8 cellular contexts compared by ENCODE assay signal in the genomic region with DNA sequence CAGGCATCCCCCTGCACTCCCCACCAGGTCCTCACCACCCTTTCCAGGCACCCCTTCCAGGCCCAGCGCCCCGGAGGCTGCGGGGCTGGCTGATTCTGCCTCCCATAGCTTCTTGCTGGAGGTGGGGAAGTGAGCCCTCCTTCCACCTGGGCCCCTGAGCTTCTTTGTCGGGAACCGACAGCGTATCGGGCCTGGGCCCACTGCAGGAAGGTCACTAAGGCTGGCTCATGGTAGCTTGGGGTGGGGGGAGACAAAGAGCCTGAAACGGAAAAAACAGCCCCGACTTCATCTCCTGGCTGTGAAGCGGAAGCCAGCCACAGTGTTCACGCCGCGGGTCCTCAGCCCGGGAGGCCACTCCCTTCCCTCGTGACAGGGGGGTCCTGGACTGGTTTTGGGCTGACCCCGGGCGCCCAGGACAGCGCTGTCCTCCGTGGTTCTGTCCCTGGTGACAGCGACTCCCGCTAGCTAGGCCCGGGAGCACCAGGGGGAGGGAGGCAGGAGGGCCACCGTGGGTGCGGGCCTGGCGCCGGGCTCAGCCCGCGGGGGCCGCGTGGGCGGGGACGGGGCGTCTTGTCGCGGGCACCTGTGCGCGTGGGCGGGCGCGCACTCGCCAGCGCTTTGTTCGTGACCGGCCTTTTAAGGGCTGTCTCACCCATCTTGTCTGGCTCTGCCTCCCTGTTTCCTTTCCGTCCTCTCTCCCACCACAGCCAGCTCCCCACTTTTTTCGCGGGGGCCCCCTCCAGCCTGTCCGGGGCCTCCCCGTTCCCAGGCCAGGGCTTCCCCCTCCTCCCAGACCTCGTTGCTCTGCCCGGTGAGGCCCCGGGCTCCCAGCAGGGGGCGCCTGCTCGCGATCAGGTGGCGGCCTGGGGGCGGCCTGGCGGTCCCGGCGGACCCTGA.
DNase-seq lines count a peak whose midpoint lies in the region; ATAC-seq and TF ChIP-seq lines count a peak whose summit lies in the region.

No MANE protein-coding gene starts in this region.

- ATAC-seq in HG02678 (IDR thresholded peaks at IDR 0.05; ENCODE audit: unreplicated experiment), result peak; percentile 46
- ATAC-seq in mucosa of descending colon, result peak; percentile 50
- no peak for ATAC-seq in HG02870 (IDR thresholded peaks at IDR 0.05; ENCODE audit: unreplicated experiment)
- ATAC-seq in HG03571 (IDR thresholded peaks at IDR 0.05; ENCODE audit: unreplicated experiment), result no peak

- H3K4me3 ChIP-seq in effector memory CD4-positive, alpha-beta T cell (ENCODE audit: insufficient read depth, low read depth, low read length, poor library complexity, severe bottlenecking), result peak overlapping the region; percentile 47
- H3K4me3 ChIP-seq in mucosa of descending colon, result no peak overlapping the region

- peaks cover 51% of the 10 kb centered on the region for H3K4me1 ChIP-seq in effector memory CD4-positive, alpha-beta T cell (ENCODE audit: control insufficient read depth, insufficient read depth, low read length, poor library complexity, severe bottlenecking)
- no peaks in the 10 kb centered on the region for H3K4me1 ChIP-seq in mucosa of descending colon (ENCODE audit: low read depth)

- peak overlapping the region; percentile 82 for H3K27ac ChIP-seq in effector memory CD4-positive, alpha-beta T cell (ENCODE audit: insufficient read depth, low read length, poor library complexity, severe bottlenecking)

- DNase-seq in CD1c-positive myeloid dendritic cell (ENCODE audit: extremely low spot score) (peak; percentile 60), mucosa of descending colon (peak; percentile 59 to 77 (median 73))
- peak; percentile 92 for DNase-seq in activated CD8-positive, alpha-beta memory T cell treated with anti-CD3 and anti-CD28 coated beads for 24 hours
- peak; percentile 58 to 71 (median 62) for DNase-seq in effector memory CD4-positive, alpha-beta T cell
- DNase-seq in stimulated activated CD8-positive, alpha-beta memory T cell treated with anti-CD3 and anti-CD28 coated beads, Interleukin-4, amount 100 ng/mL, for 48 hours, result peak; percentile 88

- H3K9me3 ChIP-seq in effector memory CD4-positive, alpha-beta T cell (ENCODE audit: control insufficient read depth, low read length), result no peaks in the 10 kb centered on the region
- H3K9me3 ChIP-seq in mucosa of descending colon, result no peaks in the 10 kb centered on the region

- peaks cover 15% of the 10 kb centered on the region for H3K36me3 ChIP-seq in effector memory CD4-positive, alpha-beta T cell (ENCODE audit: control insufficient read depth, insufficient read depth, low read length)
- H3K36me3 ChIP-seq in mucosa of descending colon (ENCODE audit: low read depth), result no peaks in the 10 kb centered on the region

- no peaks in the 10 kb centered on the region for H3K27me3 ChIP-seq in effector memory CD4-positive, alpha-beta T cell (replicated peaks; ENCODE audit: control insufficient read depth, insufficient read depth, low read length, poor library complexity, severe bottlenecking)

- intact Hi-C loops in mucosa of descending colon (cut with DNase I, micrococcal nuclease), result no loop called here

- peak; percentile 51 for TF ChIP-seq CTCF in mucosa of descending colon (IDR thresholded peaks at IDR 0.05)

Comparison
In these comparisons a context has a peak if more than half of its experiments do, and no peak if none do; other contexts are left out.
1. ATAC-seq: peak in HG02678 (single experiment) and mucosa of descending colon (single experiment); none in HG02870 (single experiment) and HG03571 (single experiment).
2. Peak in every context shown above with its lines, with median percentiles within 50 percentile points of each other: DNase-seq.